Comparison of ENCODE assay signal across 28 cellular contexts in genomic region chr3:158920375-158920774, GRCh38.
A peak's percentile ranks its signal among the peaks of the same experiment; 100 is the strongest.
DNase-seq lines count a peak whose midpoint lies in the region; ATAC-seq and TF ChIP-seq lines count a peak whose summit lies in the region.
"Had no signal": no experiment of that assay in that cellular context is flagged by ENCODE, and none has a peak within 500 bp of the region (broad histone marks: within the 10 kb centered on the region; RNA-seq: fewer than 3 reads in every experiment).

No MANE protein-coding gene starts in this region.

- DNase-seq in ELR (ENCODE audit: low read depth), result peak; percentile 70
- no peak for DNase-seq in MM.1S
- DNase-seq in mammary epithelial cell, result peak; percentile 50
- DNase-seq in osteoblast (ENCODE audit: insufficient read length, low spot score, missing footprints), result peak; percentile 69
- no peak for DNase-seq in activated effector memory CD4-positive, alpha-beta T cell treated with anti-CD3 and anti-CD28 coated beads, Interleukin-2, amount 50 U/mL, for 16 hours
- no peak for DNase-seq in CD14-positive monocyte (ENCODE audit: low spot score)
- DNase-seq: activated CD4-positive, alpha-beta T cell treated with anti-CD3 and anti-CD28 coated beads, Interleukin-2, amount 50 U/mL, for 48 hours; activated naive CD4-positive, alpha-beta T cell treated with Interleukin-2 at 50 U/mL for 16 hours; adrenal gland; DMS153; head of caudate nucleus; islet precursor cell; left ventricle myocardium inferior; NCI-H1092; NCI-H1694 treated with DMSO at 0.1 percent for 48 hours; NCI-H2171; NCI-H510A; right cardiac atrium; stimulated activated CD4-positive, alpha-beta T cell treated with anti-CD3 and anti-CD28 coated beads, Interleukin-2, amount 100 ng/mL, for 24 hours; stimulated activated naive CD8-positive, alpha-beta T cell treated with anti-CD3 and anti-CD28 coated beads, Interleukin-15, Interleukin-2, amounts not matched to agents 100 U/mL and 50 U/mL, for 24 hours; testis had no signal

- H3K4me2 ChIP-seq in MM.1S (ENCODE audit: low read depth, low read length), result peak overlapping the region; percentile 3; the same call in 1 of the 2 replicates
- H3K4me2 ChIP-seq in mammary epithelial cell (ENCODE audit: insufficient read depth, low read depth, low read length), result no peak overlapping the region
- H3K4me2 ChIP-seq in osteoblast (ENCODE audit: insufficient read depth, low read length), result no peak overlapping the region
- H3K4me2 ChIP-seq: BLaER1, neural progenitor cell had no signal

- H3K9me3 ChIP-seq in MM.1S (replicated peaks; ENCODE audit: insufficient read depth, low read length) (no peaks in the 10 kb centered on the region), mammary epithelial cell (replicated peaks; ENCODE audit: insufficient read depth, low read length) (no peaks in the 10 kb centered on the region), osteoblast (ENCODE audit: low read depth, low read length) (no peaks in the 10 kb centered on the region)
- H3K9me3 ChIP-seq: adrenal gland, BLaER1, left ventricle myocardium inferior, testis had no signal

- CTCF ChIA-PET in mammary epithelial cell (lab: Charles Lee; ENCODE audit: low non-redundant PET), result no interaction called here

- no peaks in the 10 kb centered on the region for H3F3A ChIP-seq in MM.1S (ENCODE audit: insufficient read depth, low read length)

- no peaks in the 10 kb centered on the region for H3K9me2 ChIP-seq in MM.1S (replicated peaks; ENCODE audit: insufficient read depth, low read length)

- H3K79me2 ChIP-seq in MM.1S (ENCODE audit: low read length) (no peaks in the 10 kb centered on the region), mammary epithelial cell (ENCODE audit: insufficient read depth, low read length) (no peaks in the 10 kb centered on the region), osteoblast (ENCODE audit: insufficient read depth, low read length) (no peaks in the 10 kb centered on the region)
- H3K79me2 ChIP-seq: parathyroid adenoma had no signal

- H2AFZ ChIP-seq in MM.1S (ENCODE audit: low read length) (peak overlapping the region; percentile 19; the same call in 1 of the 2 replicates), mammary epithelial cell (ENCODE audit: low read depth, low read length) (no peak overlapping the region), osteoblast (ENCODE audit: low read length) (no peak overlapping the region)
- H2AFZ ChIP-seq: neural progenitor cell, parathyroid adenoma had no signal

- H3K4me1 ChIP-seq in MM.1S (ENCODE audit: low read length), result peaks cover 14% of the 10 kb centered on the region
- no peaks in the 10 kb centered on the region for H3K4me1 ChIP-seq in mammary epithelial cell (ENCODE audit: insufficient read depth, low read length)
- peaks cover 7% of the 10 kb centered on the region for H3K4me1 ChIP-seq in osteoblast (ENCODE audit: insufficient read depth, low read length)
- H3K4me1 ChIP-seq: adrenal gland, BLaER1, left ventricle myocardium inferior, neural progenitor cell, parathyroid adenoma, testis had no signal

- H3K9ac ChIP-seq in MM.1S (ENCODE audit: low read length) (no peak overlapping the region), mammary epithelial cell (ENCODE audit: insufficient read depth, low read length) (no peak overlapping the region)
- H3K9ac ChIP-seq: BLaER1, neural progenitor cell, parathyroid adenoma had no signal

- H3K4me3 Mint-ChIP-seq in CD14-positive monocyte, result no peak overlapping the region
- H3K4me3 Mint-ChIP-seq: IgD-negative memory B cell; neural progenitor cell; T-helper 1 cell treated with Interleukin-12 subunit alpha and Interleukin-12 subunit beta and Interleukin-4 antibody, amounts not matched to agents 30 μg/mL and 1 μg/mL, for 36 hours had no signal

- no peaks in the 10 kb centered on the region for H3K36me3 ChIP-seq in MM.1S (replicated peaks; ENCODE audit: insufficient read depth, low read length)
- no peaks in the 10 kb centered on the region for H3K36me3 ChIP-seq in mammary epithelial cell (ENCODE audit: insufficient read depth, low read length)
- H3K36me3 ChIP-seq in osteoblast (ENCODE audit: insufficient read depth, low read length), result no peaks in the 10 kb centered on the region
- H3K36me3 ChIP-seq: adrenal gland, BLaER1, left ventricle myocardium inferior, neural progenitor cell had no signal

- no peak overlapping the region for H3K27ac Mint-ChIP-seq in CD14-positive monocyte
- H3K27ac Mint-ChIP-seq: IgD-negative memory B cell; neural progenitor cell; T-helper 1 cell treated with Interleukin-12 subunit alpha and Interleukin-12 subunit beta and Interleukin-4 antibody, amounts not matched to agents 30 μg/mL and 1 μg/mL, for 36 hours had no signal

- H3K27me3 ChIP-seq in MM.1S (replicated peaks; ENCODE audit: insufficient read depth, low read length) (no peaks in the 10 kb centered on the region), mammary epithelial cell (ENCODE audit: insufficient read depth, low read length) (no peaks in the 10 kb centered on the region), osteoblast (ENCODE audit: insufficient read depth, low read length) (no peaks in the 10 kb centered on the region)
- H3K27me3 ChIP-seq: adrenal gland, BLaER1, neural progenitor cell, testis had no signal

- H3K4me3 ChIP-seq in MM.1S (ENCODE audit: low read length), result no peak overlapping the region
- H3K4me3 ChIP-seq in mammary epithelial cell (replicated peaks in 1 of 3; ENCODE audit: insufficient read depth in 1 of 3, low read depth in 2 of 3, low read length in 3 of 3), result no peak overlapping the region
- no peak overlapping the region for H3K4me3 ChIP-seq in osteoblast (ENCODE audit: insufficient read depth, low read length)
- H3K4me3 ChIP-seq: adrenal gland, BLaER1, left ventricle myocardium inferior, neural progenitor cell, testis had no signal

- H3K27me3 Mint-ChIP-seq in CD14-positive monocyte (ENCODE audit: low read depth in 3 of 3), result peaks cover 0 to 3% (median 0%) of the 10 kb centered on the region in 3 donors
- H3K27me3 Mint-ChIP-seq: IgD-negative memory B cell had no signal

- no peaks in the 10 kb centered on the region for H4K20me1 ChIP-seq in MM.1S (ENCODE audit: insufficient read depth, low read length)
- H4K20me1 ChIP-seq in mammary epithelial cell (ENCODE audit: insufficient read depth, low read length), result no peaks in the 10 kb centered on the region
- no peaks in the 10 kb centered on the region for H4K20me1 ChIP-seq in osteoblast (ENCODE audit: insufficient read depth, low read length)
- H4K20me1 ChIP-seq: BLaER1 had no signal

- BruUV-seq in mammary epithelial cell (replicated peaks; lab: Mats Ljungman, UMichigan), result no TSS peak

- no peaks in the 10 kb centered on the region for H3K9me3 Mint-ChIP-seq in CD14-positive monocyte
- H3K9me3 Mint-ChIP-seq: IgD-negative memory B cell; neural progenitor cell; T-helper 1 cell treated with Interleukin-12 subunit alpha and Interleukin-12 subunit beta and Interleukin-4 antibody, amounts not matched to agents 30 μg/mL and 1 μg/mL, for 36 hours had no signal

- intact Hi-C loops in mammary epithelial cell (cut with micrococcal nuclease) (no loop called here), CD14-positive monocyte (cut with micrococcal nuclease) (no loop called here)

- H3K27ac ChIP-seq in MM.1S (ENCODE audit: low read length) (no peak overlapping the region), mammary epithelial cell (ENCODE audit: insufficient read depth, low read depth, low read length) (no peak overlapping the region), osteoblast (ENCODE audit: low read depth, low read length) (no peak overlapping the region)
- H3K27ac ChIP-seq: adrenal gland, BLaER1, left ventricle myocardium inferior, neural progenitor cell, parathyroid adenoma, testis had no signal

- ATAC-seq in GM19455 (IDR thresholded peaks at IDR 0.05; ENCODE audit: unreplicated experiment), result no peak
- ATAC-seq: right cardiac atrium; SK-N-SH treated with all-trans-retinoic acid at 6 μM for 48 hours; stimulated activated naive CD8-positive, alpha-beta T cell treated with anti-CD3 and anti-CD28 coated beads, Interleukin-15, Interleukin-2, amounts not matched to agents 100 U/mL and 50 U/mL, for 24 hours had no signal

- in situ Hi-C loops in mammary epithelial cell (cut with MboI; ENCODE audit: low sequenced_read_pairs in 2 of 2), result no loop called here

- H3K36me3 Mint-ChIP-seq in CD14-positive monocyte, result no peaks in the 10 kb centered on the region
- H3K36me3 Mint-ChIP-seq: IgD-negative memory B cell, neural progenitor cell had no signal

- dilution Hi-C loops in mammary epithelial cell (cut with HindIII; ENCODE audit: low sequenced_read_pairs), result loop anchor here (25.0 kb wide), 1 partner anchor 342 kb away; no protein-coding TSS in a partner anchor

- H3K4me1 Mint-ChIP-seq in CD14-positive monocyte, result no peaks in the 10 kb centered on the region
- H3K4me1 Mint-ChIP-seq: neural progenitor cell had no signal

- no peak for TF ChIP-seq CTCF in MM.1S (IDR thresholded peaks at IDR 0.05; ENCODE audit: low read length)
- no peak for TF ChIP-seq CTCF in mammary epithelial cell (conservative IDR thresholded peaks at IDR 0.05 in 1 of 2, IDR thresholded peaks at IDR 0.05 in 1 of 2; ENCODE audit: extremely low read depth in 1 of 2, insufficient read depth in 1 of 2, low read depth in 1 of 2, low read length in 2 of 2)
- TF ChIP-seq CTCF in osteoblast (IDR thresholded peaks at IDR 0.05; ENCODE audit: extremely low read depth, low read depth, low read length), result no peak
- TF ChIP-seq CTCF in CD14-positive monocyte (IDR thresholded peaks at IDR 0.05), result no peak

Comparison
In these comparisons a context has a peak if more than half of its experiments do, and no peak if none do; other contexts are left out.
1. DNase-seq: peak in ELR (single experiment), mammary epithelial cell (single experiment) and osteoblast (single experiment); none in MM.1S (single experiment), activated effector memory CD4-positive, alpha-beta T cell treated with anti-CD3 and anti-CD28 coated beads, Interleukin-2, amount 50 U/mL, for 16 hours (single experiment) and CD14-positive monocyte (single experiment).